In genomic region chr17:29866746-29867404, GRCh38 we compare ENCODE assay signal across 16 cellular contexts.
DNase-seq lines count a peak whose midpoint lies in the region; ATAC-seq and TF ChIP-seq lines count a peak whose summit lies in the region.
"Had no signal": no experiment of that assay in that cellular context is flagged by ENCODE, and none has a peak within 500 bp of the region (broad histone marks: within the 10 kb centered on the region; RNA-seq: fewer than 3 reads in every experiment).

No MANE protein-coding gene starts in this region.

- DNase-seq in cardiac muscle cell (ENCODE audit: low read depth in 1 of 2, low spot score in 1 of 2): no peak
- no peak for DNase-seq in Right ventricle myocardium superior
- no peak for DNase-seq in Karpas-422
- DNase-seq in thyroid gland: peak; percentile 5 to 8
- DNase-seq in omental fat pad (ENCODE audit: low spot score): no peak
- DNase-seq in T-cell: no peak
- DNase-seq: 8988T, C1 segment of cervical spinal cord, COR-L47, HCEC 1CT, NCI-H1417 treated with DMSO at 0.1 percent for 48 hours, NCI-H1930, PC-9 had no signal

- H3K36me3 Mint-ChIP-seq in T-cell: peaks cover 10% of the 10 kb centered on the region

- no peak for TF ChIP-seq POLR2A in thyroid gland (IDR thresholded peaks at IDR 0.05)

- H3K27me3 ChIP-seq in cardiac muscle cell: no peaks in the 10 kb centered on the region
- H3K27me3 ChIP-seq in Karpas-422 (ENCODE audit: low read length): no peaks in the 10 kb centered on the region
- no peaks in the 10 kb centered on the region for H3K27me3 ChIP-seq in iPS-18a (ENCODE audit: control insufficient read depth, insufficient read depth, low read length)
- no peaks in the 10 kb centered on the region for H3K27me3 ChIP-seq in thyroid gland
- H3K27me3 ChIP-seq: SJSA1 had no signal

- H3K9me3 ChIP-seq in cardiac muscle cell (ENCODE audit: low read depth) (no peaks in the 10 kb centered on the region), Karpas-422 (ENCODE audit: low read length) (no peaks in the 10 kb centered on the region), iPS-18a (ENCODE audit: control insufficient read depth, low read depth, low read length) (no peaks in the 10 kb centered on the region), thyroid gland (no peaks in the 10 kb centered on the region)

- H3K27ac Mint-ChIP-seq in T-cell: no peak overlapping the region

- intact Hi-C loops in Right ventricle myocardium superior (cut with DNase I): loop anchor here (10.0 kb wide), 1 partner anchor 58 kb away; no protein-coding TSS in a partner anchor
- intact Hi-C loops in thyroid gland (cut with DNase I): no loop called here

- H3K36me3 ChIP-seq in cardiac muscle cell (no peaks in the 10 kb centered on the region), Karpas-422 (ENCODE audit: insufficient read depth, low read length) (no peaks in the 10 kb centered on the region), iPS-18a (ENCODE audit: control insufficient read depth, low read depth, low read length) (no peaks in the 10 kb centered on the region), thyroid gland (no peaks in the 10 kb centered on the region)
- H3K36me3 ChIP-seq: SJSA1 had no signal

- H3K79me2 ChIP-seq in Karpas-422 (ENCODE audit: low read length): peaks cover 98% of the 10 kb centered on the region

- no peak for TF ChIP-seq CTCF in cardiac muscle cell (IDR thresholded peaks at IDR 0.05; ENCODE audit: low read depth, low read length)
- no peak for TF ChIP-seq CTCF in thyroid gland (IDR thresholded peaks at IDR 0.05)
- TF ChIP-seq CTCF in omental fat pad (IDR thresholded peaks at IDR 0.05): no peak

- CTCF ChIA-PET in T-cell (lab: Charles Lee): interaction anchor here (0.5 to 2.1 kb wide), 3 partner anchors 59 to 64 kb away, joined by 4 to 11 read pairs (median 7); partner anchors contain the start of gene SSH2 (in 2 of the 2)

- no peaks in the 10 kb centered on the region for H4K20me1 ChIP-seq in Karpas-422 (ENCODE audit: insufficient read depth, low read depth, low read length)

- H3K9me3 Mint-ChIP-seq in T-cell: no peaks in the 10 kb centered on the region

- H3K27me3 Mint-ChIP-seq in T-cell: no peaks in the 10 kb centered on the region

- H3K4me2 ChIP-seq in Karpas-422 (ENCODE audit: low read depth, low read length, poor library complexity, severe bottlenecking): no peak overlapping the region
- H3K4me2 ChIP-seq: PC-9 had no signal

- no peak for ATAC-seq in Right ventricle myocardium superior (ENCODE audit: poor library complexity)
- no peak for ATAC-seq in GM18858 (IDR thresholded peaks at IDR 0.05; ENCODE audit: unreplicated experiment)
- ATAC-seq in omental fat pad (ENCODE audit: low FRiP score): no peak
- no peak for ATAC-seq in T-cell (replicated peaks in 1 of 4)

- peaks cover 24 to 51% (median 26%) of the 10 kb centered on the region in 3 donors for H3K4me1 Mint-ChIP-seq in T-cell

- no peak overlapping the region for H3K9ac ChIP-seq in Karpas-422 (ENCODE audit: low read length)
- H3K9ac ChIP-seq in iPS-18a (ENCODE audit: low read length): peak overlapping the region; percentile 10

- H3K27ac ChIP-seq in cardiac muscle cell: peak overlapping the region; percentile 60
- H3K27ac ChIP-seq in Karpas-422 (ENCODE audit: low read length): peak overlapping the region; percentile 43
- H3K27ac ChIP-seq in iPS-18a (ENCODE audit: low read length): peak overlapping the region; percentile 37
- no peak overlapping the region for H3K27ac ChIP-seq in thyroid gland
- H3K27ac ChIP-seq: PC-9, SJSA1 had no signal

- POLR2A ChIA-PET in T-cell (lab: Charles Lee): interaction anchor here in 1 of 2 donors (0.6 kb wide), 1 partner anchor 227 kb away, joined by 4 read pairs; no protein-coding TSS in a partner anchor

- H3K9me2 ChIP-seq in Karpas-422 (replicated peaks; ENCODE audit: insufficient read depth, low read length): no peaks in the 10 kb centered on the region

- no peak overlapping the region for H3K4me3 Mint-ChIP-seq in T-cell

- 50 to 51% methylated on average over 5 of the region's 5 CpGs for WGBS in thyroid gland, 2 donors

- H3K4me3 ChIP-seq in cardiac muscle cell (no peak overlapping the region), Karpas-422 (ENCODE audit: low read length) (no peak overlapping the region), iPS-18a (ENCODE audit: low read length) (no peak overlapping the region), thyroid gland (replicated peaks in 1 of 3) (no peak overlapping the region)
- H3K4me3 ChIP-seq: PC-9, SJSA1 had no signal

- H3K4me1 ChIP-seq in cardiac muscle cell (ENCODE audit: low read depth): peaks cover 50% of the 10 kb centered on the region
- H3K4me1 ChIP-seq in Karpas-422 (ENCODE audit: low read length): peaks cover 64% of the 10 kb centered on the region
- peaks cover 23% of the 10 kb centered on the region for H3K4me1 ChIP-seq in iPS-18a (ENCODE audit: control insufficient read depth, low read depth, low read length)
- H3K4me1 ChIP-seq in thyroid gland: peaks cover 13 to 14% of the 10 kb centered on the region in 2 donors
- H3K4me1 ChIP-seq: SJSA1 had no signal

- H2AFZ ChIP-seq in Karpas-422 (ENCODE audit: low read length): no peak overlapping the region
- H2AFZ ChIP-seq: PC-9 had no signal

Comparison
In these comparisons a context has a peak if more than half of its experiments do, and no peak if none do; other contexts are left out.
1. DNase-seq: peak in thyroid gland (2 of 2); none in cardiac muscle cell (0 of 2), Right ventricle myocardium superior (single experiment), Karpas-422 (single experiment), omental fat pad (single experiment) and T-cell (0 of 34).
2. H3K27ac ChIP-seq: peak in cardiac muscle cell (single experiment), Karpas-422 (single experiment) and iPS-18a (single experiment); none in thyroid gland (0 of 3).